ENCODE assay signal across 18 cellular contexts in genomic region chr5:3163626-3164025, GRCh38.
DNase-seq lines count a peak whose midpoint lies in the region; ATAC-seq and TF ChIP-seq lines count a peak whose summit lies in the region.
"Had no signal": no experiment of that assay in that cellular context is flagged by ENCODE, and none has a peak within 500 bp of the region (broad histone marks: within the 10 kb centered on the region; RNA-seq: fewer than 3 reads in every experiment).

No MANE protein-coding gene starts in this region.

- H3K4me3 Mint-ChIP-seq in glutamatergic neuron (ENCODE audit: unreplicated experiment): no peak overlapping the region
- no peak overlapping the region for H3K4me3 Mint-ChIP-seq in stimulated activated memory B cell treated with anti-CD40 and anti-IgM and Interleukin-4, amounts not matched to agents 10 μg/mL and 1 μg/mL and 100 μg/mL, for 72 hours
- H3K4me3 Mint-ChIP-seq in CD8-positive, alpha-beta T cell: no peak overlapping the region
- H3K4me3 Mint-ChIP-seq: CD14-positive monocyte; CD4-positive, alpha-beta memory T cell; CD4-positive, CD25-positive, alpha-beta regulatory T cell had no signal

- no peaks in the 10 kb centered on the region for H3K36me3 ChIP-seq in esophagus muscularis mucosa
- H3K36me3 ChIP-seq in CD8-positive, alpha-beta T cell (ENCODE audit: insufficient read depth, low read length): no peaks in the 10 kb centered on the region
- H3K36me3 ChIP-seq: BE2C, BLaER1 had no signal

- no peak for TF ChIP-seq CTCF in esophagus muscularis mucosa (IDR thresholded peaks at IDR 0.05)
- no peak for TF ChIP-seq CTCF in glutamatergic neuron (IDR thresholded peaks at IDR 0.05; ENCODE audit: partially characterized antibody, unreplicated experiment)
- no peak for TF ChIP-seq CTCF in GM13977 (IDR thresholded peaks at IDR 0.05; ENCODE audit: extremely low read depth, insufficient read depth, missing control alignments)
- TF ChIP-seq CTCF in CD8-positive, alpha-beta T cell (IDR thresholded peaks at IDR 0.05): no peak

- WGBS in esophagus muscularis mucosa: 83% methylated on average over 6 of the region's 6 CpGs

- H3K36me3 Mint-ChIP-seq in glutamatergic neuron (ENCODE audit: unreplicated experiment): peaks cover 10% of the 10 kb centered on the region
- no peaks in the 10 kb centered on the region for H3K36me3 Mint-ChIP-seq in stimulated activated memory B cell treated with anti-CD40 and anti-IgM and Interleukin-4, amounts not matched to agents 10 μg/mL and 1 μg/mL and 100 μg/mL, for 72 hours
- H3K36me3 Mint-ChIP-seq in CD8-positive, alpha-beta T cell: no peaks in the 10 kb centered on the region
- H3K36me3 Mint-ChIP-seq: CD14-positive monocyte; CD4-positive, alpha-beta memory T cell; CD4-positive, CD25-positive, alpha-beta regulatory T cell had no signal

- peaks cover 0 to 15% (median 10%) of the 10 kb centered on the region in 4 donors for H3K9me3 ChIP-seq in esophagus muscularis mucosa
- H3K9me3 ChIP-seq in CD8-positive, alpha-beta T cell (ENCODE audit: low read length): no peaks in the 10 kb centered on the region
- H3K9me3 ChIP-seq: BE2C, Caco-2 had no signal

- intact Hi-C loops in esophagus muscularis mucosa (cut with DNase I): no loop called here
- intact Hi-C loops in CD8-positive, alpha-beta T cell (cut with DNase I, micrococcal nuclease): no loop called here

- no peak overlapping the region for H3K27ac ChIP-seq in esophagus muscularis mucosa (replicated peaks in 1 of 4)
- H3K27ac ChIP-seq in CD8-positive, alpha-beta T cell (ENCODE audit: low read depth, low read length): no peak overlapping the region
- H3K27ac ChIP-seq: BLaER1 had no signal

- ATAC-seq in stimulated activated memory B cell treated with anti-CD40 and anti-IgM and Interleukin-4, amounts not matched to agents 10 μg/mL and 1 μg/mL and 100 μg/mL, for 72 hours: peak; percentile 20
- no peak for ATAC-seq in CD8-positive, alpha-beta T cell

- peaks cover 9% of the 10 kb centered on the region for H3K27me3 Mint-ChIP-seq in glutamatergic neuron (ENCODE audit: unreplicated experiment)
- H3K27me3 Mint-ChIP-seq in stimulated activated memory B cell treated with anti-CD40 and anti-IgM and Interleukin-4, amounts not matched to agents 10 μg/mL and 1 μg/mL and 100 μg/mL, for 72 hours: no peaks in the 10 kb centered on the region
- no peaks in the 10 kb centered on the region for H3K27me3 Mint-ChIP-seq in CD8-positive, alpha-beta T cell (ENCODE audit: low read depth)
- H3K27me3 Mint-ChIP-seq: CD4-positive, CD25-positive, alpha-beta regulatory T cell had no signal

- in situ Hi-C loops in GM13977 (cut with MboI; ENCODE audit: low pct_unique_long_range_greater_than_20kb, low sequenced_read_pairs, unreplicated experiment): no loop called here

- CTCF ChIA-PET in CD8-positive, alpha-beta T cell (lab: Charles Lee): no interaction called here

- no peak for TF ChIP-seq EP300 in esophagus muscularis mucosa (IDR thresholded peaks at IDR 0.05)

- no peak for TF ChIP-seq POLR2A in esophagus muscularis mucosa (IDR thresholded peaks at IDR 0.05; ENCODE audit: low read depth)

- POLR2A ChIA-PET in CD8-positive, alpha-beta T cell (lab: Charles Lee): no interaction called here

- H3K4me1 ChIP-seq in esophagus muscularis mucosa: no peaks in the 10 kb centered on the region
- no peaks in the 10 kb centered on the region for H3K4me1 ChIP-seq in CD8-positive, alpha-beta T cell (ENCODE audit: insufficient read depth, low read length)
- H3K4me1 ChIP-seq: BE2C, Caco-2 had no signal

- peaks cover 7% of the 10 kb centered on the region for H3K9me3 Mint-ChIP-seq in glutamatergic neuron (ENCODE audit: unreplicated experiment)
- H3K9me3 Mint-ChIP-seq in stimulated activated memory B cell treated with anti-CD40 and anti-IgM and Interleukin-4, amounts not matched to agents 10 μg/mL and 1 μg/mL and 100 μg/mL, for 72 hours: peaks cover 28% of the 10 kb centered on the region
- H3K9me3 Mint-ChIP-seq in CD8-positive, alpha-beta T cell: peaks cover 18% of the 10 kb centered on the region

- peaks cover 11% of the 10 kb centered on the region for H3K4me1 Mint-ChIP-seq in glutamatergic neuron (ENCODE audit: low read depth, unreplicated experiment)
- no peaks in the 10 kb centered on the region for H3K4me1 Mint-ChIP-seq in stimulated activated memory B cell treated with anti-CD40 and anti-IgM and Interleukin-4, amounts not matched to agents 10 μg/mL and 1 μg/mL and 100 μg/mL, for 72 hours
- H3K4me1 Mint-ChIP-seq in CD8-positive, alpha-beta T cell (ENCODE audit: low read depth): no peaks in the 10 kb centered on the region
- H3K4me1 Mint-ChIP-seq: CD14-positive monocyte; CD4-positive, alpha-beta memory T cell; CD4-positive, CD25-positive, alpha-beta regulatory T cell had no signal

- H3K27me3 ChIP-seq in esophagus muscularis mucosa: peaks cover 0 to 6% (median 0%) of the 10 kb centered on the region in 4 donors
- no peaks in the 10 kb centered on the region for H3K27me3 ChIP-seq in CD8-positive, alpha-beta T cell (ENCODE audit: insufficient read depth, low read length)
- H3K27me3 ChIP-seq: BE2C, BLaER1 had no signal

- no peak overlapping the region for H3K4me3 ChIP-seq in esophagus muscularis mucosa
- no peak overlapping the region for H3K4me3 ChIP-seq in CD8-positive, alpha-beta T cell (ENCODE audit: low read depth, low read length)
- H3K4me3 ChIP-seq: BLaER1 had no signal

- DNase-seq in esophagus muscularis mucosa (ENCODE audit: extremely low spot score): peak; percentile 74
- no peak for DNase-seq in glutamatergic neuron
- DNase-seq in activated gamma-delta T cell treated with Interleukin-2 at 50 U/mL for 16 hours: no peak
- DNase-seq in GM13977 (ENCODE audit: low spot score): no peak
- no peak for DNase-seq in CD8-positive, alpha-beta T cell
- DNase-seq: 8988T; ACHN; BE2C; C1 segment of cervical spinal cord; Caco-2; Calu3; CD4-positive, alpha-beta memory T cell; CD4-positive, CD25-positive, alpha-beta regulatory T cell; DMS79 treated with DMSO at 0.1 percent for 48 hours; GF-D8 had no signal

- peak overlapping the region; percentile 38 for H3K27ac Mint-ChIP-seq in glutamatergic neuron (ENCODE audit: unreplicated experiment)
- no peak overlapping the region for H3K27ac Mint-ChIP-seq in stimulated activated memory B cell treated with anti-CD40 and anti-IgM and Interleukin-4, amounts not matched to agents 10 μg/mL and 1 μg/mL and 100 μg/mL, for 72 hours
- H3K27ac Mint-ChIP-seq in CD8-positive, alpha-beta T cell: no peak overlapping the region
- H3K27ac Mint-ChIP-seq: CD14-positive monocyte; CD4-positive, alpha-beta memory T cell had no signal
